10 cellular contexts compared by ENCODE assay signal in the genomic region with DNA sequence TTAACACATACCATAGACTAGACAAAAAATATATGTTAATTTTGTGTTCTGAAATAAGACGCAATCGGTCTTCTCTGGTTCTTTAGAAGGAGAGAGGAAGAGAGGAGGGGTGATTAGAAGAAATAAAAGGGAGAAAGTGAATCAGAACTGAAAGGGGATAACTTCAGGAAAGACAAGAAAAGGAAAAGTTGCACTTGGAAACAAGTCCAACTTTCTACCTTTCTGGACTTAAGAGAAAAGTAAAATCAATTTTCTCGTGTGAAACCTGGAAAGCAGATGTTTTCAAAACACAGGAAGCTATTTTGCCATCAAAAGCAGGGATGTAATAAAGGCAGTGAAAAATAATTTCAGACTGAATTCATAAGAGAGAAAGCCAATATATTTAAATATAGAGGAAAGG. TPM values are rescaled to one million over a fixed set of nuclear protein-coding genes. Genes with fewer than 3 reads are reported as not detected.
A peak's percentile ranks its signal among the peaks of the same experiment; 100 is the strongest.
DNase-seq lines count a peak whose midpoint lies in the region; ATAC-seq and TF ChIP-seq lines count a peak whose summit lies in the region.
"Had no signal": no experiment of that assay in that cellular context is flagged by ENCODE, and none has a peak within 500 bp of the region (broad histone marks: within the 10 kb centered on the region; RNA-seq: fewer than 3 reads in every experiment).

No MANE protein-coding gene starts in this region.

- no peak for TF ChIP-seq POLR2A in spleen (IDR thresholded peaks at IDR 0.05)

- POLR2A ChIA-PET in activated naive CD8-positive, alpha-beta T cell treated with anti-CD3 and anti-CD28 coated beads, Interleukin-2, amount 10 ng/mL, durations not matched to agents 7 days and 5 days (lab: Charles Lee) = no interaction called here

- WGBS in spleen, 5 donors = 49 to 74% (median 60%) methylated on average over 3 of the region's 3 CpGs

- H3K27me3 Mint-ChIP-seq in activated naive CD8-positive, alpha-beta T cell treated with anti-CD3 and anti-CD28 coated beads, Interleukin-2, amount 10 ng/mL, durations not matched to agents 7 days and 5 days = peaks cover 82% of the 10 kb centered on the region
- H3K27me3 Mint-ChIP-seq in immature natural killer cell (ENCODE audit: low read depth in 3 of 3) = peaks cover 21 to 50% (median 39%) of the 10 kb centered on the region in 3 donors

- DNase-seq in NCI-H2227 treated with DMSO at 0.1 percent for 48 hours (lab: John Stamatoyannopoulos, UW) (peak; percentile 36), NCI-H2227 (lab: John Stamatoyannopoulos, UW; ENCODE audit: unreplicated experiment) (no peak), immature natural killer cell (no peak), spleen (no peak), A172 (ENCODE audit: low spot score) (no peak)
- no peak for DNase-seq in activated naive CD8-positive, alpha-beta T cell treated with anti-CD3 and anti-CD28 coated beads, Interleukin-2, amount 10 ng/mL, durations not matched to agents 7 days and 5 days
- DNase-seq: stimulated activated CD4-positive, alpha-beta T cell treated with anti-CD3 and anti-CD28 coated beads, Interleukin-4, amount 100 ng/mL, for 4 hours had no signal

- no peak overlapping the region for H3K27ac Mint-ChIP-seq in activated naive CD8-positive, alpha-beta T cell treated with anti-CD3 and anti-CD28 coated beads, Interleukin-2, amount 10 ng/mL, durations not matched to agents 7 days and 5 days
- no peak overlapping the region for H3K27ac Mint-ChIP-seq in immature natural killer cell

- no peak for ATAC-seq in activated naive CD8-positive, alpha-beta T cell treated with anti-CD3 and anti-CD28 coated beads, Interleukin-2, amount 10 ng/mL, durations not matched to agents 7 days and 5 days (ENCODE audit: low read depth)
- no peak for ATAC-seq in GM21360 (IDR thresholded peaks at IDR 0.05; ENCODE audit: unreplicated experiment)
- ATAC-seq: GM12878 had no signal

- peaks cover 2% of the 10 kb centered on the region for H3K36me3 Mint-ChIP-seq in activated naive CD8-positive, alpha-beta T cell treated with anti-CD3 and anti-CD28 coated beads, Interleukin-2, amount 10 ng/mL, durations not matched to agents 7 days and 5 days
- H3K36me3 Mint-ChIP-seq in immature natural killer cell = peaks cover 0 to 4% (median 4%) of the 10 kb centered on the region in 3 donors

- TF ChIP-seq CTCF in spleen (IDR thresholded peaks at IDR 0.05 in 8 of 11, conservative IDR thresholded peaks at IDR 0.05 in 3 of 11) = no peak

- H3K4me1 ChIP-seq in stomach smooth muscle (ENCODE audit: control insufficient read depth, insufficient read depth, low read length) (peaks cover 31% of the 10 kb centered on the region), spleen (peaks cover 7 to 85% (median 50%) of the 10 kb centered on the region in 6 donors)

- H3K4me1 Mint-ChIP-seq in activated naive CD8-positive, alpha-beta T cell treated with anti-CD3 and anti-CD28 coated beads, Interleukin-2, amount 10 ng/mL, durations not matched to agents 7 days and 5 days = peaks cover 34% of the 10 kb centered on the region
- peaks cover 36% of the 10 kb centered on the region in 2 donors for H3K4me1 Mint-ChIP-seq in immature natural killer cell

- H3K27ac ChIP-seq in stomach smooth muscle (ENCODE audit: low read length) (peak overlapping the region; percentile 90), spleen (peak overlapping the region in 2 of 8 donors; percentile 87 to 91)

- no peaks in the 10 kb centered on the region for H3K9me3 Mint-ChIP-seq in activated naive CD8-positive, alpha-beta T cell treated with anti-CD3 and anti-CD28 coated beads, Interleukin-2, amount 10 ng/mL, durations not matched to agents 7 days and 5 days
- H3K9me3 Mint-ChIP-seq in immature natural killer cell = peaks cover 0 to 2% (median 0%) of the 10 kb centered on the region in 6 donors

- H3K27me3 ChIP-seq in stomach smooth muscle (ENCODE audit: control insufficient read depth in 1 of 2, insufficient read depth in 2 of 2, low read length in 2 of 2) = no peaks in the 10 kb centered on the region
- peaks cover 0 to 74% (median 31%) of the 10 kb centered on the region in 7 donors for H3K27me3 ChIP-seq in spleen (replicated peaks in 1 of 7)

- H3K9ac ChIP-seq in stomach smooth muscle (ENCODE audit: low read length in 2 of 2) = peak overlapping the region; percentile 83 to 88

- peak overlapping the region; percentile 85 for H3K4me3 Mint-ChIP-seq in activated naive CD8-positive, alpha-beta T cell treated with anti-CD3 and anti-CD28 coated beads, Interleukin-2, amount 10 ng/mL, durations not matched to agents 7 days and 5 days
- H3K4me3 Mint-ChIP-seq in immature natural killer cell = peak overlapping the region; percentile 83 to 89 (median 87)

- no peaks in the 10 kb centered on the region for H3K9me3 ChIP-seq in stomach smooth muscle (ENCODE audit: control insufficient read depth in 2 of 2, low read length in 2 of 2)
- no peaks in the 10 kb centered on the region for H3K9me3 ChIP-seq in spleen

- H3K4me3 ChIP-seq in stomach smooth muscle (ENCODE audit: low read length in 2 of 2) = peak overlapping the region; percentile 68 to 81
- peak overlapping the region in 3 of 8 donors; percentile 74 to 92 (median 79) for H3K4me3 ChIP-seq in spleen

- intact Hi-C loops in spleen (cut with DNase I; ENCODE audit: low total_unique reads) = loop anchor here (10.0 kb wide), 2 partner anchors 115 to 225 kb away; no protein-coding TSS in a partner anchor

- H3K36me3 ChIP-seq in stomach smooth muscle (ENCODE audit: control insufficient read depth in 2 of 2, insufficient read depth in 2 of 2, low read length in 2 of 2) = no peaks in the 10 kb centered on the region
- H3K36me3 ChIP-seq in spleen = no peaks in the 10 kb centered on the region

RNA-seq across cellular contexts. Expression of gene ZFHX3, which starts 11.9 kb away (rescaled TPM):
- 1 to 10 TPM; 1.1 to 1.6 TPM for total RNA-seq in activated naive CD8-positive, alpha-beta T cell treated with anti-CD3 and anti-CD28 coated beads, Interleukin-2, amount 10 ng/mL, durations not matched to agents 7 days and 5 days
- 1 to 10 TPM in 2 of 3 donors, under 1 TPM in 1; 0.05 to 1.4 (median 1.0) TPM for polyA plus RNA-seq in immature natural killer cell
- total RNA-seq in spleen = 10 to 100 TPM in 6 of 7 donors, 1 to 10 TPM in 1; 9.1 to 18.5 (median 12.5) TPM
- polyA plus RNA-seq in spleen = 1 to 10 TPM in 1 of 3 donors, under 1 TPM in 2; 0.47 to 1.5 (median 0.52) TPM
- 2.4 and 2.5 TPM in 2 replicates for total RNA-seq in A172 (2014; rRNA removed; shearing (Covaris generic))
